In the genomic region with DNA sequence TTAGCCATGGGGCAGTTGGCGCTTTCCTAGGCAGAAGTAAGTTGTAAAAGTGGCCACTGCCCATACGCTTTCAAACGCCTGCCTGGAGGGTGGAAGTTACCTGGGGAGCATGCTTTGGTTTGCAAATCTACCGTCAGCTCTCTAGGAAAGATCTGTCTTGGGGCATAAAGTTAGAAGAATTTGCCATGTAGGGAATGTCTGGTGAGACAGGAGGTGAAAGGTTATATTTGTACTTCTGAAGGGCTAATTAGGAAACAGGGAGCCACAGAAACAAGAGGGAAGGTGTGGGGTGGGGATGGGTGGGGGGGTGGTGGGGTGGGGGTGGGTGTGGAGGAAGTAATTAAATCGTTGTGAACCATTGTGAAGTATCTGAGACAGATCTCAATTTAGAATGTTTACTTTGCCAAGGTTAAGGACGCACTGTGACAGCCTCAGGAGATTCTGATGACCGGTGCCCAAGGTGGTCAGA, we compare ENCODE assay signal across 1 cellular context.
TF ChIP-seq lines count a peak whose summit lies in the region.

No MANE protein-coding gene starts in this region.

TF ChIP-seq in GM12878, 131 proteins besides CTCF, POLR2A, EP300 and RAD21 (continued from another document):
- TF ChIP-seq, protein P1, sequence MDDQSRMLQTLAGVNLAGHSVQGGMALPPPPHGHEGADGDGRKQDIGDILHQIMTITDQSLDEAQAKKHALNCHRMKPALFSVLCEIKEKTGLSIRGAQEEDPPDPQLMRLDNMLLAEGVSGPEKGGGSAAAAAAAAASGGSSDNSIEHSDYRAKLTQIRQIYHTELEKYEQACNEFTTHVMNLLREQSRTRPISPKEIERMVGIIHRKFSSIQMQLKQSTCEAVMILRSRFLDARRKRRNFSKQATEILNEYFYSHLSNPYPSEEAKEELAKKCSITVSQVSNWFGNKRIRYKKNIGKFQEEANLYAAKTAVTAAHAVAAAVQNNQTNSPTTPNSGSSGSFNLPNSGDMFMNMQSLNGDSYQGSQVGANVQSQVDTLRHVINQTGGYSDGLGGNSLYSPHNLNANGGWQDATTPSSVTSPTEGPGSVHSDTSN (IDR thresholded peaks at IDR 0.05; ENCODE audit: insufficient replicate concordance, low read depth, low read length), result no peak
- TF ChIP-seq NFXL1 (IDR thresholded peaks at IDR 0.05; ENCODE audit: borderline replicate concordance) (no peak), SRF (IDR thresholded peaks at IDR 0.05; ENCODE audit: low read depth in 2 of 2, low read length in 2 of 2) (no peak), CREM (IDR thresholded peaks at IDR 0.05; ENCODE audit: low read depth) (no peak), CHD4 (IDR thresholded peaks at IDR 0.05) (no peak), CHD1 (IDR thresholded peaks at IDR 0.05; ENCODE audit: low read depth, low read length) (no peak), PML (IDR thresholded peaks at IDR 0.05; ENCODE audit: low read length) (no peak), ZNF207 (IDR thresholded peaks at IDR 0.05; ENCODE audit: borderline replicate concordance) (no peak), HCFC1 (IDR thresholded peaks at IDR 0.05; ENCODE audit: low read length) (no peak)
- TF ChIP-seq, protein P2, sequence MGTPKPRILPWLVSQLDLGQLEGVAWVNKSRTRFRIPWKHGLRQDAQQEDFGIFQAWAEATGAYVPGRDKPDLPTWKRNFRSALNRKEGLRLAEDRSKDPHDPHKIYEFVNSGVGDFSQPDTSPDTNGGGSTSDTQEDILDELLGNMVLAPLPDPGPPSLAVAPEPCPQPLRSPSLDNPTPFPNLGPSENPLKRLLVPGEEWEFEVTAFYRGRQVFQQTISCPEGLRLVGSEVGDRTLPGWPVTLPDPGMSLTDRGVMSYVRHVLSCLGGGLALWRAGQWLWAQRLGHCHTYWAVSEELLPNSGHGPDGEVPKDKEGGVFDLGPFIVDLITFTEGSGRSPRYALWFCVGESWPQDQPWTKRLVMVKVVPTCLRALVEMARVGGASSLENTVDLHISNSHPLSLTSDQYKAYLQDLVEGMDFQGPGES (IDR thresholded peaks at IDR 0.05), result no peak
- TF ChIP-seq, protein P3, sequence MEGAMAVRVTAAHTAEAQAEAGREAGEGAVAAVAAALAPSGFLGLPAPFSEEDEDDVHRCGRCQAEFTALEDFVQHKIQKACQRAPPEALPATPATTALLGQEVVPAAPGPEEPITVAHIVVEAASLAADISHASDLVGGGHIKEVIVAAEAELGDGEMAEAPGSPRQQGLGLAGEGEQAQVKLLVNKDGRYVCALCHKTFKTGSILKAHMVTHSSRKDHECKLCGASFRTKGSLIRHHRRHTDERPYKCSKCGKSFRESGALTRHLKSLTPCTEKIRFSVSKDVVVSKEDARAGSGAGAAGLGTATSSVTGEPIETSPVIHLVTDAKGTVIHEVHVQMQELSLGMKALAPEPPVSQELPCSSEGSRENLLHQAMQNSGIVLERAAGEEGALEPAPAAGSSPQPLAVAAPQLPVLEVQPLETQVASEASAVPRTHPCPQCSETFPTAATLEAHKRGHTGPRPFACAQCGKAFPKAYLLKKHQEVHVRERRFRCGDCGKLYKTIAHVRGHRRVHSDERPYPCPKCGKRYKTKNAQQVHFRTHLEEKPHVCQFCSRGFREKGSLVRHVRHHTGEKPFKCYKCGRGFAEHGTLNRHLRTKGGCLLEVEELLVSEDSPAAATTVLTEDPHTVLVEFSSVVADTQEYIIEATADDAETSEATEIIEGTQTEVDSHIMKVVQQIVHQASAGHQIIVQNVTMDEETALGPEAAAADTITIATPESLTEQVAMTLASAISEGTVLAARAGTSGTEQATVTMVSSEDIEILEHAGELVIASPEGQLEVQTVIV (IDR thresholded peaks at IDR 0.05; ENCODE audit: borderline replicate concordance, partially characterized antibody), result no peak
TF ChIP-seq in GM12878: peak in this region for 0.
